Comparison of ENCODE assay signal across 8 cellular contexts in the genomic region with DNA sequence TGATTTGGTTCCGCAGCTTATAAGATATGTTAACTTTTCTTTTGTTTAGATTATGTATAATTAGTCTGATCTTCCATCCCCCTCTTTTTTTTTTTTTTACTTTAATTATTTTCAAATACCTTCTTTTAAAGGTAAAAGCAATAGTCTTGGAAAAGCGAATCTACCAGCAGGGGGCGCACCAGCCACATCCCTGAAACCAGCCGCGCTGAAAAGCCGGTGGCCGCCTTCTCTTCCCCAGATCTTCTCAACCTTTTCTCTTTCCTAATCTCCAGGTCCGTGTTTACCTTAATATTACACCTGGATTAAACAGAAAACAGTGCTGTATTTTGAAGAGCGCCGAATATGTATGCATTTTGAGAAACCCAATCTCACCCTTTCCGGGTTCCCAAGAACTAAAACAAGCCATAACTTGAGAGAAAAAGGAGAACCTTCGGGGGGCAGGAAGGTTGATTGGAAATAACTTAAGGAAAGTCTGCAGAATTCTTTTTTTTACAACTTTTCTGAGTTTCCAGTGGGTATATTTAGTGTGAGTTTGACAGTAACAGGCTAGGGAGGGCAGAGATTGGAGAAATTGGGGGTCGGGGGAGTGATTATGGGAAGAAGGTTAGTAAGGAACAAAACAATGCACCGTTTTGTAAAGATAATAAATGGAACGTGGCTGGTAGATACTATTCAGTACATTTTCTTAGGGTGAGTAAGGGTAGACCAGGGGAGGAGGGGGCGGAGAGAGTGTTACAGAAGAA. TPM values are rescaled to one million over a fixed set of nuclear protein-coding genes. Genes with fewer than 3 reads are reported as not detected.
DNase-seq lines count a peak whose midpoint lies in the region; ATAC-seq and TF ChIP-seq lines count a peak whose summit lies in the region.

No MANE protein-coding gene starts in this region.

- H3K27me3 Mint-ChIP-seq in GM23338 (ENCODE audit: insufficient read depth, low read depth, poor library complexity) = peaks cover 17% of the 10 kb centered on the region

- TF ChIP-seq POLR2A in breast epithelium (IDR thresholded peaks at IDR 0.05) = no peak

- peak; percentile 1; the same call in 2 of the 3 replicates for ATAC-seq in GM23338
- ATAC-seq in left colon = peak; percentile 60

- H3K27ac Mint-ChIP-seq in GM23338 = peak overlapping the region; percentile 95; the same call in 1 of the 2 replicates

- TF ChIP-seq CTCF in GM23338 (conservative IDR thresholded peaks at IDR 0.05; ENCODE audit: low read depth in 2 of 2) = peak; percentile 85 to 90
- TF ChIP-seq CTCF in breast epithelium (IDR thresholded peaks at IDR 0.05) = peak; percentile 50 to 85 (median 83)

- H3K27ac ChIP-seq in GM23338 (ENCODE audit: low read depth) = peak overlapping the region; percentile 96
- H3K27ac ChIP-seq in breast epithelium = no peak overlapping the region

- DNase-seq in COR-L47 (lab: John Stamatoyannopoulos, UW) (peak; percentile 87), GM23338 (ENCODE audit: low spot score) (peak; percentile 89), NCI-H146 (lab: John Stamatoyannopoulos, UW) (peak; percentile 96), T-helper 9 cell (peak; percentile 45), breast epithelium (ENCODE audit: low spot score in 2 of 2) (peak in 1 of 2 donors; percentile 44), left colon (peak in 1 of 2 donors; percentile 87), iPS-NIHi7 (ENCODE audit: extremely low spot score) (no peak)
- DNase-seq in stimulated activated CD4-positive, alpha-beta T cell treated with anti-CD3 and anti-CD28 coated beads, TNF-alpha, amount 100 ng/mL, for 48 hours (ENCODE audit: low read depth in 3 of 3) = peak; percentile 39 to 64 (median 55)

- H2AFZ ChIP-seq in GM23338 = no peak overlapping the region

- H3K4me1 ChIP-seq in GM23338 (ENCODE audit: insufficient read depth) (peaks cover 44% of the 10 kb centered on the region), breast epithelium (peaks cover 3 to 9% of the 10 kb centered on the region in 2 donors)

- H3K36me3 ChIP-seq in GM23338 (ENCODE audit: insufficient read depth) (no peaks in the 10 kb centered on the region), breast epithelium (no peaks in the 10 kb centered on the region)

- no peaks in the 10 kb centered on the region for H4K20me1 ChIP-seq in GM23338 (replicated peaks; ENCODE audit: insufficient read depth)

- peaks cover 25% of the 10 kb centered on the region for H3K36me3 Mint-ChIP-seq in GM23338 (ENCODE audit: low read depth)

- H3K9me2 ChIP-seq in GM23338 (ENCODE audit: insufficient read depth) = no peaks in the 10 kb centered on the region

- H3K4me2 ChIP-seq in GM23338 = peak overlapping the region; percentile 78

- peaks cover 50% of the 10 kb centered on the region for H3K4me1 Mint-ChIP-seq in GM23338

- no peaks in the 10 kb centered on the region for H3K9me3 ChIP-seq in breast epithelium

- no peak overlapping the region for H3K4me3 Mint-ChIP-seq in GM23338

- H3K4me3 ChIP-seq in GM23338 (peak overlapping the region; percentile 68), breast epithelium (no peak overlapping the region)

- peaks cover 5% of the 10 kb centered on the region for H3K9me3 Mint-ChIP-seq in GM23338

- H3K27me3 ChIP-seq in GM23338 (ENCODE audit: insufficient read depth) (peaks cover 12% of the 10 kb centered on the region), breast epithelium (peaks cover 20 to 100% of the 10 kb centered on the region in 2 donors)

- intact Hi-C loops in breast epithelium (cut with DNase I; ENCODE audit: low total_unique reads) (no loop called here), left colon (cut with DNase I, micrococcal nuclease) (loop anchor here in 1 of 2 donors (5.0 to 10.0 kb wide), 2 partner anchors 548 to 975 kb away; no protein-coding TSS in a partner anchor)

- no peaks in the 10 kb centered on the region; the same call in 1 of the 2 replicates for H3F3A ChIP-seq in GM23338 (replicated peaks; ENCODE audit: low read depth)

- H3K79me2 ChIP-seq in GM23338 (replicated peaks; ENCODE audit: insufficient read depth) = peaks cover 35% of the 10 kb centered on the region

TF ChIP-seq in GM23338, 12 proteins besides CTCF, POLR2A, EP300 and RAD21 (continues in another document):
- TF ChIP-seq NANOG (IDR thresholded peaks at IDR 0.05; ENCODE audit: borderline replicate concordance) (no peak), POLR2AphosphoS5 (IDR thresholded peaks at IDR 0.05; ENCODE audit: low read depth) (no peak), EZH2 (IDR thresholded peaks at IDR 0.05; ENCODE audit: low read depth, unreplicated experiment) (no peak), ZNF114 (CRISPR knock-in tag; IDR thresholded peaks at IDR 0.05) (no peak), ZNF331 (CRISPR knock-in tag; IDR thresholded peaks at IDR 0.05; ENCODE audit: low read depth) (no peak), JUNB (IDR thresholded peaks at IDR 0.05; ENCODE audit: unreplicated experiment) (no peak)
- TF ChIP-seq, protein P1, sequence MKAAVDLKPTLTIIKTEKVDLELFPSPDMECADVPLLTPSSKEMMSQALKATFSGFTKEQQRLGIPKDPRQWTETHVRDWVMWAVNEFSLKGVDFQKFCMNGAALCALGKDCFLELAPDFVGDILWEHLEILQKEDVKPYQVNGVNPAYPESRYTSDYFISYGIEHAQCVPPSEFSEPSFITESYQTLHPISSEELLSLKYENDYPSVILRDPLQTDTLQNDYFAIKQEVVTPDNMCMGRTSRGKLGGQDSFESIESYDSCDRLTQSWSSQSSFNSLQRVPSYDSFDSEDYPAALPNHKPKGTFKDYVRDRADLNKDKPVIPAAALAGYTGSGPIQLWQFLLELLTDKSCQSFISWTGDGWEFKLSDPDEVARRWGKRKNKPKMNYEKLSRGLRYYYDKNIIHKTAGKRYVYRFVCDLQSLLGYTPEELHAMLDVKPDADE (IDR thresholded peaks at IDR 0.05) = no peak
- TF ChIP-seq, protein P2, sequence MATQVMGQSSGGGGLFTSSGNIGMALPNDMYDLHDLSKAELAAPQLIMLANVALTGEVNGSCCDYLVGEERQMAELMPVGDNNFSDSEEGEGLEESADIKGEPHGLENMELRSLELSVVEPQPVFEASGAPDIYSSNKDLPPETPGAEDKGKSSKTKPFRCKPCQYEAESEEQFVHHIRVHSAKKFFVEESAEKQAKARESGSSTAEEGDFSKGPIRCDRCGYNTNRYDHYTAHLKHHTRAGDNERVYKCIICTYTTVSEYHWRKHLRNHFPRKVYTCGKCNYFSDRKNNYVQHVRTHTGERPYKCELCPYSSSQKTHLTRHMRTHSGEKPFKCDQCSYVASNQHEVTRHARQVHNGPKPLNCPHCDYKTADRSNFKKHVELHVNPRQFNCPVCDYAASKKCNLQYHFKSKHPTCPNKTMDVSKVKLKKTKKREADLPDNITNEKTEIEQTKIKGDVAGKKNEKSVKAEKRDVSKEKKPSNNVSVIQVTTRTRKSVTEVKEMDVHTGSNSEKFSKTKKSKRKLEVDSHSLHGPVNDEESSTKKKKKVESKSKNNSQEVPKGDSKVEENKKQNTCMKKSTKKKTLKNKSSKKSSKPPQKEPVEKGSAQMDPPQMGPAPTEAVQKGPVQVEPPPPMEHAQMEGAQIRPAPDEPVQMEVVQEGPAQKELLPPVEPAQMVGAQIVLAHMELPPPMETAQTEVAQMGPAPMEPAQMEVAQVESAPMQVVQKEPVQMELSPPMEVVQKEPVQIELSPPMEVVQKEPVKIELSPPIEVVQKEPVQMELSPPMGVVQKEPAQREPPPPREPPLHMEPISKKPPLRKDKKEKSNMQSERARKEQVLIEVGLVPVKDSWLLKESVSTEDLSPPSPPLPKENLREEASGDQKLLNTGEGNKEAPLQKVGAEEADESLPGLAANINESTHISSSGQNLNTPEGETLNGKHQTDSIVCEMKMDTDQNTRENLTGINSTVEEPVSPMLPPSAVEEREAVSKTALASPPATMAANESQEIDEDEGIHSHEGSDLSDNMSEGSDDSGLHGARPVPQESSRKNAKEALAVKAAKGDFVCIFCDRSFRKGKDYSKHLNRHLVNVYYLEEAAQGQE (IDR thresholded peaks at IDR 0.05; ENCODE audit: unreplicated experiment) = no peak

RNA-seq across cellular contexts. Expression of gene SOX2, which starts 2.0 kb away (rescaled TPM):
- 211 and 228 TPM in 2 replicates for total RNA-seq in GM23338 (2014; rRNA removed; shearing (Covaris generic))
- 105 and 117 TPM in 2 replicates for polyA plus RNA-seq in GM23338 (2016; fragmentation: Nextera tagmentation; extraction: Ambion mirVana)
- total RNA-seq in breast epithelium (under 1 TPM in 2 of 3 donors, not detected in 1; under 0.01 to 0.16 TPM), left colon (under 1 TPM; 0.21 to 0.42 TPM)

Comparison
In these comparisons a context has a peak if more than half of its experiments do, and no peak if none do; other contexts are left out.
1. RNA of gene SOX2, which starts 2.0 kb away (total RNA-seq): 211 to 228 TPM in GM23338; 0.21 to 0.42 TPM in left colon and under 0.01 to 0.16 TPM in breast epithelium; every median in the first group is over 100 times any median in the second.